ENCODE assay signal across 31 cellular contexts in the genomic region with DNA sequence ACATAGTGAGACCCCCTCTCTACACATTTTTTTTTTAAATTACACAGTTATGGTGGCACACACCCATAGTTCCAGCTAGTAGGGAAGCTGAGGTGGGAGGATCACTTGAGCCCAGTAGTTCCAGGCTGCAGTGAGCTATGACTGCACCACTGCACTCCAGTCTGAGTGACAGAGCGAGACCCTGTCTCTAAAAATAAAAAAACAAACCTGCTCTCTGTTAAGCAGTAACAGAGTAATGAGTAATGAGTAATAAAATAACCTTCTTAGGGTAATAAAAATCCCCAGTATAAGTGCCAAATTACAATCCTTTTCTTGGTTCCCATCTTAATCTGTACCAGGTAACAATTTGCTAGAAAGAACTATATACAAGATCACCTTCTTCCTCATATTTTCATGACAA.
DNase-seq lines count a peak whose midpoint lies in the region; ATAC-seq and TF ChIP-seq lines count a peak whose summit lies in the region.
"Had no signal": no experiment of that assay in that cellular context is flagged by ENCODE, and none has a peak within 500 bp of the region (broad histone marks: within the 10 kb centered on the region; RNA-seq: fewer than 3 reads in every experiment).

No MANE protein-coding gene starts in this region.

- DNase-seq in chondrocyte (ENCODE audit: low spot score) = no peak
- DNase-seq in testis = no peak
- no peak for DNase-seq in Right ventricle myocardium inferior (ENCODE audit: missing footprints)
- no peak for DNase-seq in MV-4-11 (lab: John Stamatoyannopoulos, UW)
- no peak for DNase-seq in body of pancreas
- DNase-seq: activated CD4-positive, alpha-beta memory T cell treated with anti-CD3 and anti-CD28 coated beads for 36 hours; activated CD4-positive, CD25-positive, alpha-beta regulatory T cell; activated CD8-positive, alpha-beta memory T cell treated with anti-CD3 and anti-CD28 coated beads, Interleukin-2, amount 50 U/mL, for 4 hours; activated naive CD4-positive, alpha-beta T cell treated with anti-CD3 and anti-CD28 coated beads, Interleukin-2, amount 50 U/mL, for 16 hours; amygdala; Caco-2; DMS79; effector memory CD8-positive, alpha-beta T cell; GDM1; mucosa of descending colon; NCI-H1105; NCI-H2029; NCI-H2227 treated with DMSO at 0.1 percent for 48 hours; Peyer's patch; stimulated activated CD4-positive, alpha-beta T cell treated with anti-CD3 and anti-CD28 coated beads, Interleukin-1b, Interleukin-23, amount 100 ng/mL, for 48 hours; substantia nigra; T1000; upper lobe of right lung had no signal

- no peak for TF ChIP-seq POLR2A in testis (IDR thresholded peaks at IDR 0.05)
- no peak for TF ChIP-seq POLR2A in body of pancreas (IDR thresholded peaks at IDR 0.05)

- no peaks in the 10 kb centered on the region for H3K36me3 ChIP-seq in testis (ENCODE audit: low read depth, missing control alignments)
- H3K36me3 ChIP-seq in body of pancreas (replicated peaks in 1 of 2; ENCODE audit: insufficient read depth in 1 of 2, low read depth in 2 of 2) = peaks cover 0 to 8% of the 10 kb centered on the region in 2 donors
- H3K36me3 ChIP-seq: breast epithelium had no signal

- H3K4me3 ChIP-seq in testis = no peak overlapping the region
- no peak overlapping the region for H3K4me3 ChIP-seq in body of pancreas
- H3K4me3 ChIP-seq: BLaER1 treated with 17β-estradiol and CSF1 and Interleukin-3, amounts not matched to agents 10 nM and 100 nM; breast epithelium; heart left ventricle; lung; mucosa of descending colon; Peyer's patch; smooth muscle cell; upper lobe of right lung had no signal

- peak overlapping the region; percentile 49 for H3K27ac Mint-ChIP-seq in chondrocyte (ENCODE audit: unreplicated experiment)
- H3K27ac Mint-ChIP-seq: activated CD4-positive, alpha-beta memory T cell treated with anti-CD3 and anti-CD28 coated beads for 36 hours; effector memory CD8-positive, alpha-beta T cell; natural killer cell treated with Interleukin-12 subunit alpha and Interleukin-12 subunit beta and Interleukin-15 and Interleukin-18, amount 100 ng/mL, for 72 hours had no signal

- H3K27me3 ChIP-seq in testis (no peaks in the 10 kb centered on the region), body of pancreas (no peaks in the 10 kb centered on the region)
- H3K27me3 ChIP-seq: BLaER1 treated with 17β-estradiol and CSF1 and Interleukin-3, amounts not matched to agents 10 nM and 100 nM; breast epithelium; heart left ventricle; Peyer's patch; upper lobe of right lung had no signal

- intact Hi-C loops in testis (cut with DNase I; ENCODE audit: low total_unique reads) = no loop called here
- intact Hi-C loops in Right ventricle myocardium inferior (cut with DNase I) = no loop called here
- intact Hi-C loops in body of pancreas (cut with DNase I) = no loop called here

- H3K9me3 Mint-ChIP-seq in chondrocyte (ENCODE audit: low read depth) = no peaks in the 10 kb centered on the region
- H3K9me3 Mint-ChIP-seq: activated CD4-positive, alpha-beta memory T cell treated with anti-CD3 and anti-CD28 coated beads for 36 hours; effector memory CD8-positive, alpha-beta T cell; natural killer cell treated with Interleukin-12 subunit alpha and Interleukin-12 subunit beta and Interleukin-15 and Interleukin-18, amount 100 ng/mL, for 72 hours had no signal

- 90 to 95% methylated on average over 1 of the region's 1 CpG for WGBS in testis, 2 donors
- 65 to 83% methylated on average over 1 of the region's 1 CpG for WGBS in body of pancreas, 2 donors

- H3K4me1 ChIP-seq in testis (peaks cover 25% of the 10 kb centered on the region), body of pancreas (peaks cover 16% of the 10 kb centered on the region)
- H3K4me1 ChIP-seq: breast epithelium had no signal

- peaks cover 10% of the 10 kb centered on the region for H3K36me3 Mint-ChIP-seq in chondrocyte (ENCODE audit: low read depth)
- H3K36me3 Mint-ChIP-seq: natural killer cell treated with Interleukin-12 subunit alpha and Interleukin-12 subunit beta and Interleukin-15 and Interleukin-18, amount 100 ng/mL, for 72 hours had no signal

- H3K27ac ChIP-seq in testis (peak overlapping the region; percentile 42 to 43), body of pancreas (peak overlapping the region in 1 of 4 donors; percentile 24)
- H3K27ac ChIP-seq: BLaER1 treated with 17β-estradiol and CSF1 and Interleukin-3, amounts not matched to agents 10 nM and 100 nM; breast epithelium; Peyer's patch; upper lobe of right lung had no signal

- TF ChIP-seq CTCF in chondrocyte (IDR thresholded peaks at IDR 0.05) (no peak), testis (IDR thresholded peaks at IDR 0.05) (no peak), body of pancreas (IDR thresholded peaks at IDR 0.05) (no peak)

- H3K9me3 ChIP-seq in testis (no peaks in the 10 kb centered on the region), body of pancreas (no peaks in the 10 kb centered on the region)
- H3K9me3 ChIP-seq: BLaER1 treated with 17β-estradiol and CSF1 and Interleukin-3, amounts not matched to agents 10 nM and 100 nM; breast epithelium; Caco-2; heart left ventricle; mucosa of descending colon; Peyer's patch; upper lobe of right lung had no signal

- no peaks in the 10 kb centered on the region for H3K27me3 Mint-ChIP-seq in chondrocyte (ENCODE audit: low read depth)
- H3K27me3 Mint-ChIP-seq: activated CD4-positive, alpha-beta memory T cell treated with anti-CD3 and anti-CD28 coated beads for 36 hours; effector memory CD8-positive, alpha-beta T cell; natural killer cell treated with Interleukin-12 subunit alpha and Interleukin-12 subunit beta and Interleukin-15 and Interleukin-18, amount 100 ng/mL, for 72 hours had no signal

- peak; percentile 73 for ATAC-seq in GM19023 (IDR thresholded peaks at IDR 0.05; ENCODE audit: unreplicated experiment)
- ATAC-seq in HG02610 (IDR thresholded peaks at IDR 0.05; ENCODE audit: unreplicated experiment) = peak; percentile 71
- no peak for ATAC-seq in Right ventricle myocardium inferior
- no peak for ATAC-seq in body of pancreas
- ATAC-seq: effector memory CD8-positive, alpha-beta T cell; natural killer cell treated with Interleukin-12 subunit alpha and Interleukin-12 subunit beta and Interleukin-15 and Interleukin-18, amount 100 ng/mL, for 72 hours had no signal

- H3K4me1 Mint-ChIP-seq in chondrocyte (ENCODE audit: low read depth) = peaks cover 15% of the 10 kb centered on the region

- no peak overlapping the region for H3K4me3 Mint-ChIP-seq in chondrocyte (ENCODE audit: unreplicated experiment)
- H3K4me3 Mint-ChIP-seq: activated CD4-positive, alpha-beta memory T cell treated with anti-CD3 and anti-CD28 coated beads for 36 hours; effector memory CD8-positive, alpha-beta T cell; natural killer cell treated with Interleukin-12 subunit alpha and Interleukin-12 subunit beta and Interleukin-15 and Interleukin-18, amount 100 ng/mL, for 72 hours had no signal

Comparison
In these comparisons a context has a peak if more than half of its experiments do, and no peak if none do; other contexts are left out.
1. ATAC-seq: peak in GM19023 (single experiment) and HG02610 (single experiment); none in Right ventricle myocardium inferior (single experiment) and body of pancreas (single experiment).